In genomic region chr17:34652001-34652400, GRCh38 we compare ENCODE assay signal across 18 cellular contexts.
A peak's percentile ranks its signal among the peaks of the same experiment; 100 is the strongest.
DNase-seq lines count a peak whose midpoint lies in the region; ATAC-seq and TF ChIP-seq lines count a peak whose summit lies in the region.
"Had no signal": no experiment of that assay in that cellular context is flagged by ENCODE, and none has a peak within 500 bp of the region (broad histone marks: within the 10 kb centered on the region; RNA-seq: fewer than 3 reads in every experiment).

No MANE protein-coding gene starts in this region.

- DNase-seq in chondrocyte (ENCODE audit: low spot score) (peak; percentile 14), lower lobe of right lung (peak; percentile 4), neural progenitor cell (ENCODE audit: low spot score) (no peak), spleen (peak; percentile 29), mesenteric fat pad (ENCODE audit: low spot score) (no peak), NCI-H748 (lab: John Stamatoyannopoulos, UW; ENCODE audit: unreplicated experiment) (no peak), cerebellar nuclear complex (lab: John Stamatoyannopoulos, UW) (no peak)
- no peak for DNase-seq in activated CD4-positive, CD25-positive, alpha-beta regulatory T cell treated with anti-CD3 and anti-CD28 coated beads, Interleukin-2, amount 50 U/mL, for 72 hours
- DNase-seq: 8988T; Calu3; CD4-positive, alpha-beta memory T cell; DMS79 treated with DMSO at 0.1 percent for 48 hours; GF-D8; GOT3; H7 had no signal

- H3K4me3 ChIP-seq in lower lobe of right lung (no peak overlapping the region), neural progenitor cell (no peak overlapping the region), spleen (no peak overlapping the region)
- H3K4me3 ChIP-seq: BLaER1 had no signal

- TF ChIP-seq CTCF in chondrocyte (IDR thresholded peaks at IDR 0.05) (no peak), lower lobe of right lung (IDR thresholded peaks at IDR 0.05) (no peak), neural progenitor cell (IDR thresholded peaks at IDR 0.05) (no peak), spleen (IDR thresholded peaks at IDR 0.05 in 8 of 11, conservative IDR thresholded peaks at IDR 0.05 in 3 of 11) (no peak)

- H3K4me2 ChIP-seq in neural progenitor cell, result no peak overlapping the region
- H3K4me2 ChIP-seq: BLaER1 had no signal

- no peak overlapping the region for H3K27ac Mint-ChIP-seq in chondrocyte (ENCODE audit: unreplicated experiment)
- no peak overlapping the region for H3K27ac Mint-ChIP-seq in neural progenitor cell
- H3K27ac Mint-ChIP-seq: CD14-positive monocyte; CD4-positive, alpha-beta memory T cell had no signal

- H3K9me3 Mint-ChIP-seq in chondrocyte (ENCODE audit: low read depth), result no peaks in the 10 kb centered on the region
- H3K9me3 Mint-ChIP-seq in neural progenitor cell, result no peaks in the 10 kb centered on the region
- H3K9me3 Mint-ChIP-seq: CD14-positive monocyte had no signal

- H3K4me1 Mint-ChIP-seq in chondrocyte (ENCODE audit: low read depth) (no peaks in the 10 kb centered on the region), neural progenitor cell (no peaks in the 10 kb centered on the region)
- H3K4me1 Mint-ChIP-seq: CD14-positive monocyte; CD4-positive, alpha-beta memory T cell had no signal

- ATAC-seq in lower lobe of right lung, result no peak
- ATAC-seq: HCT116 had no signal

- H3K4me1 ChIP-seq in lower lobe of right lung, result no peaks in the 10 kb centered on the region
- no peaks in the 10 kb centered on the region for H3K4me1 ChIP-seq in neural progenitor cell
- no peaks in the 10 kb centered on the region for H3K4me1 ChIP-seq in spleen
- H3K4me1 ChIP-seq: BLaER1 had no signal

- no peaks in the 10 kb centered on the region for H3K79me2 ChIP-seq in neural progenitor cell (ENCODE audit: low read depth)

- H3K27me3 Mint-ChIP-seq in chondrocyte (ENCODE audit: low read depth) (peaks cover 6% of the 10 kb centered on the region), neural progenitor cell (ENCODE audit: insufficient read depth, low read depth) (peaks cover 13% of the 10 kb centered on the region)

- H3K9me3 ChIP-seq in lower lobe of right lung (no peaks in the 10 kb centered on the region), neural progenitor cell (ENCODE audit: low read depth) (no peaks in the 10 kb centered on the region), spleen (no peaks in the 10 kb centered on the region)
- H3K9me3 ChIP-seq: BLaER1 had no signal

- no peak overlapping the region for H3K4me3 Mint-ChIP-seq in chondrocyte (ENCODE audit: unreplicated experiment)
- peak overlapping the region; percentile 24 for H3K4me3 Mint-ChIP-seq in neural progenitor cell
- H3K4me3 Mint-ChIP-seq: CD14-positive monocyte; CD4-positive, alpha-beta memory T cell had no signal

- H3K36me3 Mint-ChIP-seq in chondrocyte (ENCODE audit: low read depth), result no peaks in the 10 kb centered on the region
- H3K36me3 Mint-ChIP-seq in neural progenitor cell, result no peaks in the 10 kb centered on the region
- H3K36me3 Mint-ChIP-seq: CD14-positive monocyte; CD4-positive, alpha-beta memory T cell had no signal

- WGBS in spleen, 5 donors, result 41 to 64% (median 55%) methylated on average over 8 of the region's 8 CpGs

- intact Hi-C loops in lower lobe of right lung (cut with DNase I) (no loop called here), spleen (cut with DNase I; ENCODE audit: low total_unique reads) (no loop called here)

- H3K27me3 ChIP-seq in lower lobe of right lung (ENCODE audit: low read depth) (peaks cover 22% of the 10 kb centered on the region), neural progenitor cell (peaks cover 9% of the 10 kb centered on the region), spleen (replicated peaks in 1 of 7) (peaks cover 0 to 34% (median 4%) of the 10 kb centered on the region in 7 donors)
- H3K27me3 ChIP-seq: BLaER1 had no signal

- no peak overlapping the region for H3K27ac ChIP-seq in lower lobe of right lung
- no peak overlapping the region for H3K27ac ChIP-seq in neural progenitor cell
- no peak overlapping the region for H3K27ac ChIP-seq in spleen
- H3K27ac ChIP-seq: BLaER1 had no signal

- H3K9ac ChIP-seq in neural progenitor cell, result no peak overlapping the region
- H3K9ac ChIP-seq: BLaER1 had no signal

- no peaks in the 10 kb centered on the region for H4K20me1 ChIP-seq in neural progenitor cell (ENCODE audit: low read depth)
- H4K20me1 ChIP-seq: BLaER1 had no signal

- H3K36me3 ChIP-seq in lower lobe of right lung (no peaks in the 10 kb centered on the region), neural progenitor cell (no peaks in the 10 kb centered on the region), spleen (no peaks in the 10 kb centered on the region)
- H3K36me3 ChIP-seq: BLaER1 had no signal

- no peak for TF ChIP-seq POLR2A in spleen (IDR thresholded peaks at IDR 0.05)

- no peaks in the 10 kb centered on the region for H3F3A ChIP-seq in neural progenitor cell (ENCODE audit: low read depth)

- no peak overlapping the region for H2AFZ ChIP-seq in neural progenitor cell (replicated peaks)

Comparison
In these comparisons a context has a peak if more than half of its experiments do, and no peak if none do; other contexts are left out.
1. DNase-seq: peak in chondrocyte (single experiment), lower lobe of right lung (single experiment) and spleen (single experiment); none in neural progenitor cell (single experiment), mesenteric fat pad (single experiment), activated CD4-positive, CD25-positive, alpha-beta regulatory T cell treated with anti-CD3 and anti-CD28 coated beads, Interleukin-2, amount 50 U/mL, for 72 hours (single experiment), NCI-H748 (single experiment) and cerebellar nuclear complex (0 of 2).